Comparison of ENCODE assay signal across 18 cellular contexts in genomic region chr17:75596320-75597087, GRCh38. TPM values are rescaled to one million over a fixed set of nuclear protein-coding genes. Genes with fewer than 3 reads are reported as not detected.
DNase-seq lines count a peak whose midpoint lies in the region; TF ChIP-seq lines count a peak whose summit lies in the region.
"Had no signal": no experiment of that assay in that cellular context is flagged by ENCODE, and none has a peak within 500 bp of the region (broad histone marks: within the 10 kb centered on the region; RNA-seq: fewer than 3 reads in every experiment).

No MANE protein-coding gene starts in this region.

- no peak overlapping the region for H2BK120ac ChIP-seq in H9 (ENCODE audit: low read depth, low read length, poor library complexity, severe bottlenecking)
- no peak overlapping the region for H2BK120ac ChIP-seq in mesendoderm (ENCODE audit: low read depth, low read length)

- WGBS in H9 (ENCODE audit: extremely low coverage, insufficient read length, low lambda C conversion rate), result no CpG with 5 or more reads among the region's 17 CpGs
- no CpG with 5 or more reads among the region's 17 CpGs for WGBS in mesendoderm (ENCODE audit: extremely low coverage, insufficient coverage, low lambda C conversion rate)
- WGBS in sigmoid colon, 2 donors, result 93 to 94% methylated on average over 17 of the region's 17 CpGs
- WGBS in prostate gland, result 90% methylated on average over 17 of the region's 17 CpGs

- H3K4me1 ChIP-seq in H9 (ENCODE audit: insufficient read depth, low read length) (no peaks in the 10 kb centered on the region), mesendoderm (ENCODE audit: control insufficient read depth, low read depth, low read length) (no peaks in the 10 kb centered on the region), sigmoid colon (no peaks in the 10 kb centered on the region), prostate gland (replicated peaks) (no peaks in the 10 kb centered on the region)
- H3K4me1 ChIP-seq: HAP-1 had no signal

- H3K79me1 ChIP-seq in H9 (ENCODE audit: insufficient read depth, low read depth, low read length, poor library complexity, severe bottlenecking) (no peaks in the 10 kb centered on the region), mesendoderm (ENCODE audit: low read length) (no peaks in the 10 kb centered on the region)

- intact Hi-C loops in sigmoid colon (cut with DNase I) (no loop called here), prostate gland (cut with DNase I) (no loop called here)

- no peaks in the 10 kb centered on the region for H3K36me3 ChIP-seq in WERI-Rb-1
- no peaks in the 10 kb centered on the region for H3K36me3 ChIP-seq in mesendoderm (ENCODE audit: control insufficient read depth, insufficient read depth, low read length)
- H3K36me3 ChIP-seq in sigmoid colon, result no peaks in the 10 kb centered on the region
- H3K36me3 ChIP-seq in prostate gland, result no peaks in the 10 kb centered on the region
- H3K36me3 ChIP-seq: HAP-1 had no signal

- H4K5ac ChIP-seq in H9 (ENCODE audit: insufficient read length, low read depth, low read length) (no peak overlapping the region), mesendoderm (ENCODE audit: low read length) (no peak overlapping the region)

- TF ChIP-seq EP300 in sigmoid colon (IDR thresholded peaks at IDR 0.05), result no peak

- H2AK5ac ChIP-seq in H9 (ENCODE audit: insufficient read length, low read length) (no peak overlapping the region), mesendoderm (ENCODE audit: low read length) (no peak overlapping the region)

- H3K9me3 ChIP-seq in H9 (ENCODE audit: control insufficient read depth, low read depth, low read length) (no peaks in the 10 kb centered on the region), WERI-Rb-1 (ENCODE audit: severe bottlenecking) (no peaks in the 10 kb centered on the region), sigmoid colon (no peaks in the 10 kb centered on the region), prostate gland (no peaks in the 10 kb centered on the region)
- H3K9me3 ChIP-seq: BLaER1 treated with 17β-estradiol and CSF1 and Interleukin-3, amounts not matched to agents 10 nM and 100 nM; HAP-1 had no signal

- no peak overlapping the region for H3K4me3 Mint-ChIP-seq in H9
- H3K4me3 Mint-ChIP-seq: B cell; CD8-positive, alpha-beta T cell had no signal

- no peak overlapping the region for H3K9ac ChIP-seq in H9 (ENCODE audit: extremely low read depth, insufficient read length, low read length)
- H3K9ac ChIP-seq in mesendoderm (ENCODE audit: low read length), result no peak overlapping the region

- no peak overlapping the region for H3K4me2 ChIP-seq in H9 (ENCODE audit: insufficient read depth, insufficient read length, low read length)
- H3K4me2 ChIP-seq in mesendoderm (ENCODE audit: low read length), result no peak overlapping the region
- H3K4me2 ChIP-seq: BLaER1 treated with 17β-estradiol and CSF1 and Interleukin-3, amounts not matched to agents 10 nM and 100 nM had no signal

- no peaks in the 10 kb centered on the region for H3K23me2 ChIP-seq in H9 (ENCODE audit: insufficient read length, low read depth, low read length, poor library complexity, severe bottlenecking)

- H3K56ac ChIP-seq in H9 (ENCODE audit: insufficient read length, low read depth, low read length) (no peak overlapping the region), mesendoderm (ENCODE audit: low read length) (no peak overlapping the region)

- H3K23ac ChIP-seq in H9 (ENCODE audit: insufficient read length, low read depth, low read length), result no peak overlapping the region
- H3K23ac ChIP-seq in mesendoderm (ENCODE audit: low read length), result peak overlapping the region; percentile 66

- H3T11ph ChIP-seq in H9 (ENCODE audit: low read length), result no peak overlapping the region

- no peak overlapping the region for H2BK20ac ChIP-seq in H9 (ENCODE audit: low read depth, low read length, poor library complexity, severe bottlenecking)

- TF ChIP-seq CTCF in H9 (conservative IDR thresholded peaks at IDR 0.05) (no peak), WERI-Rb-1 (IDR thresholded peaks at IDR 0.05; ENCODE audit: low read depth, low read length) (no peak), sigmoid colon (IDR thresholded peaks at IDR 0.05) (no peak), prostate gland (IDR thresholded peaks at IDR 0.05) (no peak)

- no peak overlapping the region for H4K91ac ChIP-seq in H9 (ENCODE audit: insufficient read length, low read depth, low read length)

- H3K4ac ChIP-seq in H9 (ENCODE audit: low read depth, low read length) (no peak overlapping the region), mesendoderm (ENCODE audit: low read depth, low read length) (no peak overlapping the region)

- DNase-seq in H9 (peak; percentile 31), WERI-Rb-1 (peak; percentile 61), mesendoderm (no peak), sigmoid colon (peak; percentile 63), DMS153 treated with DMSO at 0.1 percent for 48 hours (lab: John Stamatoyannopoulos, UW; ENCODE audit: unreplicated experiment) (no peak), hepatic stellate cell (ENCODE audit: low spot score) (no peak), prostate gland (ENCODE audit: low spot score) (no peak)
- DNase-seq: Calu3, DMS53, DND-41, EL, GOT3 had no signal

- H3K4me3 ChIP-seq in WERI-Rb-1 (ENCODE audit: low read depth, low read length) (no peak overlapping the region), mesendoderm (ENCODE audit: low read length) (no peak overlapping the region), sigmoid colon (no peak overlapping the region), prostate gland (no peak overlapping the region)
- H3K4me3 ChIP-seq: BLaER1 treated with 17β-estradiol and CSF1 and Interleukin-3, amounts not matched to agents 10 nM and 100 nM; GM12878; HAP-1 had no signal

- peak overlapping the region in 1 of 3 experiments; percentile 44; a peak in 1 of 7 replicates for H3K27ac Mint-ChIP-seq in H9
- H3K27ac Mint-ChIP-seq: B cell; CD8-positive, alpha-beta T cell had no signal

- H3K27me3 ChIP-seq in H9 (ENCODE audit: insufficient read depth, low read length), result no peaks in the 10 kb centered on the region
- H3K27me3 ChIP-seq in WERI-Rb-1 (ENCODE audit: insufficient read depth, low read depth, severe bottlenecking), result no peaks in the 10 kb centered on the region
- no peaks in the 10 kb centered on the region for H3K27me3 ChIP-seq in mesendoderm (ENCODE audit: insufficient read depth, low read length, poor library complexity)
- no peaks in the 10 kb centered on the region for H3K27me3 ChIP-seq in sigmoid colon
- H3K27me3 ChIP-seq in prostate gland (replicated peaks; ENCODE audit: insufficient read depth), result no peaks in the 10 kb centered on the region
- H3K27me3 ChIP-seq: BLaER1 treated with 17β-estradiol and CSF1 and Interleukin-3, amounts not matched to agents 10 nM and 100 nM had no signal

- H2BK5ac ChIP-seq in H9 (ENCODE audit: insufficient read length, low read length) (no peak overlapping the region), mesendoderm (ENCODE audit: low read length) (no peak overlapping the region)

- no peak overlapping the region for H2AFZ ChIP-seq in H9 (ENCODE audit: low read length)

- H3K4me1 Mint-ChIP-seq in H9, result no peaks in the 10 kb centered on the region
- H3K4me1 Mint-ChIP-seq: B cell had no signal

- no peak overlapping the region for H2BK12ac ChIP-seq in H9 (ENCODE audit: insufficient read length, low read depth, low read length)

- peaks cover 1% of the 10 kb centered on the region; the same call in 1 of the 2 replicates for H3K27me3 Mint-ChIP-seq in H9 (ENCODE audit: low read depth)
- H3K27me3 Mint-ChIP-seq: B cell had no signal

- H2BK15ac ChIP-seq in H9 (ENCODE audit: low read depth, low read length), result no peak overlapping the region
- H2BK15ac ChIP-seq in mesendoderm (replicated peaks; ENCODE audit: low read depth), result no peak overlapping the region

- H3K9me3 Mint-ChIP-seq in H9, result no peaks in the 10 kb centered on the region
- H3K9me3 Mint-ChIP-seq: CD8-positive, alpha-beta T cell had no signal

- H4K8ac ChIP-seq in H9 (replicated peaks; ENCODE audit: insufficient read length, low read depth, low read length) (no peak overlapping the region), mesendoderm (ENCODE audit: low read depth, low read length) (no peak overlapping the region)

- H3K14ac ChIP-seq in H9 (ENCODE audit: insufficient read depth, low read length), result no peak overlapping the region; the same call in 1 of the 2 replicates

- no peaks in the 10 kb centered on the region for H4K20me1 ChIP-seq in H9 (ENCODE audit: control insufficient read depth, insufficient read depth, insufficient read length)

- H3K18ac ChIP-seq in H9 (ENCODE audit: insufficient read length, low read depth, low read length) (no peak overlapping the region), mesendoderm (ENCODE audit: low read length) (no peak overlapping the region)

- TF ChIP-seq POLR2A in sigmoid colon (IDR thresholded peaks at IDR 0.05) (no peak), prostate gland (IDR thresholded peaks at IDR 0.05) (no peak)

- H3K27ac ChIP-seq in H9 (ENCODE audit: insufficient read length, low read depth, low read length), result no peak overlapping the region
- H3K27ac ChIP-seq in WERI-Rb-1, result no peak overlapping the region
- no peak overlapping the region for H3K27ac ChIP-seq in mesendoderm (ENCODE audit: low read depth, low read length)
- no peak overlapping the region for H3K27ac ChIP-seq in sigmoid colon
- H3K27ac ChIP-seq in prostate gland, result no peak overlapping the region

- no peaks in the 10 kb centered on the region for H3K79me2 ChIP-seq in H9 (ENCODE audit: insufficient read depth, low read length)
- H3K79me2 ChIP-seq in mesendoderm (ENCODE audit: control insufficient read depth, insufficient read depth, low read length), result no peaks in the 10 kb centered on the region

- no peaks in the 10 kb centered on the region for H3K36me3 Mint-ChIP-seq in H9 (ENCODE audit: insufficient read depth in 1 of 3, low read depth in 3 of 3)
- H3K36me3 Mint-ChIP-seq: CD8-positive, alpha-beta T cell had no signal

RNA-seq across cellular contexts. Expression of gene MYO15B, which starts 8.9 kb away (rescaled TPM):
- 35.3 and 41.9 TPM in 2 replicates for total RNA-seq in H9 (2021)
- polyA plus RNA-seq in mesendoderm (2013, experiment 1 of 2), result 1.8 TPM
- 1.1 TPM for polyA plus RNA-seq in mesendoderm (2013, experiment 2 of 2)
- 100 to 1,000 TPM in 1 of 4 donors, 10 to 100 TPM in 3; 33.1 to 117 (median 52.0) TPM for total RNA-seq in sigmoid colon
- 100 to 1,000 TPM; 212 to 460 (median 250) TPM for polyA plus RNA-seq in sigmoid colon
- total RNA-seq in prostate gland, result 100 to 1,000 TPM in 1 of 2 donors, 10 to 100 TPM in 1; 86.5 to 214 TPM

RNA-seq across cellular contexts. Expression of gene SMIM5, which starts 36.7 kb away (rescaled TPM):
- total RNA-seq in H9 (2021) (0.20 and 0.24 TPM in 2 replicates), sigmoid colon (1 to 10 TPM in 3 of 4 donors, under 1 TPM in 1; 0.82 to 7.2 (median 3.8) TPM), prostate gland (1 to 10 TPM in 1 of 2 donors, under 1 TPM in 1; 0.27 to 4.1 TPM)
- not detected for polyA plus RNA-seq in mesendoderm (2013, experiment 1 of 2)
- 0.03 TPM for polyA plus RNA-seq in mesendoderm (2013, experiment 2 of 2)
- 10 to 100 TPM in 1 of 3 donors, 1 to 10 TPM in 2; 5.5 to 29.6 (median 6.0) TPM for polyA plus RNA-seq in sigmoid colon
- total RNA-seq: G401, GM12878 had no signal

Comparison
In these comparisons a context has a peak if more than half of its experiments do, and no peak if none do; other contexts are left out.
1. DNase-seq: peak in H9 (single experiment), WERI-Rb-1 (single experiment) and sigmoid colon (single experiment); none in mesendoderm (single experiment), DMS153 treated with DMSO at 0.1 percent for 48 hours (single experiment), hepatic stellate cell (single experiment) and prostate gland (single experiment).